Comparison of ENCODE assay signal across 2 cellular contexts in genomic region chr11:68961245-68961644, GRCh38.
TF ChIP-seq lines count a peak whose summit lies in the region.

No MANE protein-coding gene starts in this region.

TF ChIP-seq in IMR-90, 13 proteins besides CTCF, POLR2A, EP300 and RAD21:
- TF ChIP-seq CHD1 (IDR thresholded peaks at IDR 0.05; ENCODE audit: low read depth, low read length) = no peak
- TF ChIP-seq MAZ (IDR thresholded peaks at IDR 0.05; ENCODE audit: borderline replicate concordance, low read depth, low read length) = no peak
- TF ChIP-seq BHLHE40 (IDR thresholded peaks at IDR 0.05; ENCODE audit: low read depth, low read length) = no peak
- TF ChIP-seq RFX5 (IDR thresholded peaks at IDR 0.05; ENCODE audit: low read depth, low read length) = no peak
- TF ChIP-seq RCOR1 (IDR thresholded peaks at IDR 0.05; ENCODE audit: insufficient replicate concordance, low read length) = no peak
- no peak for TF ChIP-seq ELK1 (IDR thresholded peaks at IDR 0.05; ENCODE audit: borderline replicate concordance, low read depth, low read length)
- TF ChIP-seq FOS (IDR thresholded peaks at IDR 0.05; ENCODE audit: low read depth, low read length) = no peak
- no peak for TF ChIP-seq USF2 (IDR thresholded peaks at IDR 0.05; ENCODE audit: low read depth, low read length)
- TF ChIP-seq CEBPB (IDR thresholded peaks at IDR 0.05; ENCODE audit: low read depth, low read length) = no peak
- TF ChIP-seq MAFK (IDR thresholded peaks at IDR 0.05; ENCODE audit: low read depth, low read length) = no peak
- TF ChIP-seq SMC3 (IDR thresholded peaks at IDR 0.05; ENCODE audit: low read depth, low read length) = no peak
- no peak for TF ChIP-seq MXI1 (IDR thresholded peaks at IDR 0.05; ENCODE audit: borderline replicate concordance, low read depth, low read length)

TF ChIP-seq in K562, 482 proteins besides CTCF, POLR2A, EP300 and RAD21:
- TF ChIP-seq NR0B1 (IDR thresholded peaks at IDR 0.05; ENCODE audit: partially characterized antibody) (no peak), PRDM10 (IDR thresholded peaks at IDR 0.05; ENCODE audit: partially characterized antibody) (peak; percentile 47), NFIC (IDR thresholded peaks at IDR 0.05) (peak; percentile 44; the same call in 1 of the 2 replicates)
TF ChIP-seq in K562: peak in this region for 2.
